ENCODE assay signal across 7 cellular contexts in the genomic region with DNA sequence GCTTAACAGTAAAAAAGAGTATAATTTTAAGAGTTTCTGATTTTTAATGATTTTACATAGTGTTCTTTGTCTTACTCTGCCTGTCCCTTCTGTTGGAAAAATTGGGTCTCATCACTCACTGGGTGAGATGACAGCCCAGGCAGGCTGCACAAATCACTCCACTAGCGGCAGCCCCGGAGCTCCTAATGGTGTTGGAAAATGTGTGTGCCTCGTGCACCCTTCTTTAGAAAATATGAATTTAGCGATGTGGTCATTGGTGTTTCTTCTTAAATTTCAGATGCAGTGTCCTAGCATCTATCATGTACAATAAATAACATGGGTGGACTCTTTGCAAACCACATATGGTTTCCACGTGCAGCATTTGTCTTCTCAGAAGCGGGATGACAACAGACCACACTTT.
"Had no signal": no experiment of that assay in that cellular context is flagged by ENCODE, and none has a peak within 500 bp of the region (broad histone marks: within the 10 kb centered on the region; RNA-seq: fewer than 3 reads in every experiment).

No MANE protein-coding gene starts in this region.

- H3K4me2 ChIP-seq: GM23338 had no signal

- DNase-seq: H9, HCEC 1CT, IMR-90 had no signal

- H3K27ac Mint-ChIP-seq: GM23338, H9 had no signal

- H3K4me3 ChIP-seq: GM23338 had no signal

- FAIRE-seq: H1, H54, HTR-8/SVneo had no signal

- H3K4me3 Mint-ChIP-seq: GM23338, H9 had no signal
